ENCODE assay signal across 8 cellular contexts in genomic region chr5:19987594-19988345, GRCh38. TPM values are rescaled to one million over a fixed set of nuclear protein-coding genes. Genes with fewer than 3 reads are reported as not detected.
DNase-seq lines count a peak whose midpoint lies in the region; ATAC-seq lines count a peak whose summit lies in the region.

TSS of gene CDH18 (minus strand) at chr5:19988200. CDS start at chr5:19838986, 149,214 bp downstream.

- ATAC-seq in HG03565 (IDR thresholded peaks at IDR 0.05; ENCODE audit: unreplicated experiment): peak; percentile 40
- no peak for ATAC-seq in GM19397 (IDR thresholded peaks at IDR 0.05; ENCODE audit: unreplicated experiment)
- ATAC-seq in GM21390 (IDR thresholded peaks at IDR 0.05; ENCODE audit: unreplicated experiment): no peak

- DNase-seq in RPMI8226 (peak; percentile 37), fibroblast of peridontal ligament (ENCODE audit: extremely low read depth) (peak; percentile 35), occipital lobe (lab: John Stamatoyannopoulos, UW) (peak; percentile 78), SKM-1 treated with dmso at 0.1 percent for 144 hours (lab: John Stamatoyannopoulos, UW; ENCODE audit: unreplicated experiment) (no peak)
- no peak for DNase-seq in activated naive CD4-positive, alpha-beta T cell treated with Interleukin-2 at 50 U/mL for 16 hours

RNA-seq across cellular contexts. Expression of gene CDH18, which starts in this region (rescaled TPM):
- total RNA-seq in occipital lobe: 10.0 TPM

Comparison
In these comparisons a context has a peak if more than half of its experiments do, and no peak if none do; other contexts are left out.
1. DNase-seq: peak in RPMI8226 (single experiment), fibroblast of peridontal ligament (single experiment) and occipital lobe (single experiment); none in SKM-1 treated with dmso at 0.1 percent for 144 hours (single experiment) and activated naive CD4-positive, alpha-beta T cell treated with Interleukin-2 at 50 U/mL for 16 hours (single experiment).